In the genomic region with DNA sequence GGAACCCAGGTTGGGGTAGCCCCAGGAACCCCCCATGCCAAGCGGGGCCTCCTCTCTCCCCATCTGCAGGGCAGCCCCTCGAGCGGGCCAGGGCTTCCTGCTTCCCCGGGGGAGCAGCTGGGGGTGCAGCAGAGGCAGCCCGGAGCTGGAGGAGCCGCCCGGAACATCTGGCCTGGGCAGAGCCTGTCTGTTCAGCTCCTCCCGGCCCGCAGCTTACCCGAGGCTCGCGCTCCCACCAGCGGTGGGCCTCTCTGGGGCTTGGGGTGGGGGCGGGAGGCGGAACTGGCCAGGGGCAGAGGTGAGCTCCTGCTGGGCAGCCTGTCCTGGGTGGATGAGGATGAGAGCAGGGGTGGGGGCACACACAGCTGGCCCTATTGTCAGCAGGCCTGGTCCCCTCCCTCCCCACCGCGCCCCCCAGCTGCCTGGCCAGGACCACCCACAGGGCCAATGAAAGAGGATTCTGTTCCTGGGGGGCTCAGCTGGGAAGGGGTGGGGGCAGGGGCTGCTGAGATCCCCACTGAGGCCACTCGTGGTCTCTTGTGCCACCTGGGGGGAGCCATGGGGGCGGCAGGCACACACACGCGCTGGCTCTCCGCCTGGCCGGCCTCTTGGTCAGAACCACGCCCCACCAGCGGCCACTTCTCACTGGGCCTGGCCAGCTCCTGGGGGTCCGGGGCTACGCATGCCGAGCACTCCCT, we compare ENCODE assay signal across 1 cellular context.
TF ChIP-seq lines count a peak whose summit lies in the region.

No MANE protein-coding gene starts in this region.

TF ChIP-seq in WTC11, 78 proteins besides CTCF, POLR2A, EP300 and RAD21 (continued from another document):
- TF ChIP-seq ZNF532 (CRISPR knock-in tag; IDR thresholded peaks at IDR 0.05; ENCODE audit: borderline replicate concordance), result no peak
- TF ChIP-seq, protein P1, sequence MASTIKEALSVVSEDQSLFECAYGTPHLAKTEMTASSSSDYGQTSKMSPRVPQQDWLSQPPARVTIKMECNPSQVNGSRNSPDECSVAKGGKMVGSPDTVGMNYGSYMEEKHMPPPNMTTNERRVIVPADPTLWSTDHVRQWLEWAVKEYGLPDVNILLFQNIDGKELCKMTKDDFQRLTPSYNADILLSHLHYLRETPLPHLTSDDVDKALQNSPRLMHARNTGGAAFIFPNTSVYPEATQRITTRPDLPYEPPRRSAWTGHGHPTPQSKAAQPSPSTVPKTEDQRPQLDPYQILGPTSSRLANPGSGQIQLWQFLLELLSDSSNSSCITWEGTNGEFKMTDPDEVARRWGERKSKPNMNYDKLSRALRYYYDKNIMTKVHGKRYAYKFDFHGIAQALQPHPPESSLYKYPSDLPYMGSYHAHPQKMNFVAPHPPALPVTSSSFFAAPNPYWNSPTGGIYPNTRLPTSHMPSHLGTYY (CRISPR knock-in tag; IDR thresholded peaks at IDR 0.05), result no peak
- TF ChIP-seq FOXK1 (CRISPR knock-in tag; IDR thresholded peaks at IDR 0.05), result no peak
- no peak for TF ChIP-seq TEAD4 (CRISPR knock-in tag; IDR thresholded peaks at IDR 0.05)
- no peak for TF ChIP-seq ZNF317 (CRISPR knock-in tag; IDR thresholded peaks at IDR 0.05; ENCODE audit: borderline replicate concordance, low read depth)
TF ChIP-seq in WTC11: peak in this region for 0.
